In genomic region chr9:133552236-133552635, GRCh38 we compare ENCODE assay signal across 28 cellular contexts. TPM values are rescaled to one million over a fixed set of nuclear protein-coding genes. Genes with fewer than 3 reads are reported as not detected.
"Had no signal": no experiment of that assay in that cellular context is flagged by ENCODE, and none has a peak within 500 bp of the region (broad histone marks: within the 10 kb centered on the region; RNA-seq: fewer than 3 reads in every experiment).

No MANE protein-coding gene starts in this region.

- DNase-seq: Kasumi-1; MM.1S; NCI-H1048; NCI-H1105; NCI-H1436 treated with DMSO at 0.1 percent for 48 hours; NCI-H1694; NCI-H187 treated with DMSO at 0.1 percent for 48 hours; NCI-H2029 treated with DMSO at 0.1 percent for 48 hours; NCI-H2171 treated with DMSO at 0.1 percent for 48 hours; NCI-H226; NCI-H446; NCI-H510A; NCI-H524 treated with DMSO at 0.1 percent for 48 hours; NCI-H69; NK-92 treated with Interleukin-12 subunit alpha and Interleukin-12 subunit beta, amount 100 ng/mL, for 24 hours; PC-3; SHP77 treated with DMSO at 0.1 percent for 48 hours; SJCRH30 had no signal

- H3K27me3 ChIP-seq: SJCRH30 had no signal

- H3K9ac ChIP-seq: KMS-11 had no signal

- H3K4me3 ChIP-seq: K562, SJCRH30, SK-N-MC had no signal

- H3K27ac ChIP-seq: KMS-11, RWPE1, SJCRH30, SK-N-MC had no signal

- H3K4me2 ChIP-seq: KMS-11 had no signal

- ATAC-seq: K562, Panc1, PC-3 had no signal

- H3K9me3 ChIP-seq: SJCRH30 had no signal

RNA-seq across cellular contexts. Expression of gene ADAMTSL2, which starts 17.7 kb away (rescaled TPM):
- total RNA-seq: HT1080; PC-3; T-helper 1 cell treated with Interleukin-12 subunit alpha and Interleukin-12 subunit beta and Interleukin-4 antibody, amounts not matched to agents 30 ng/mL and 1 ng/mL, for 36 hours had no signal
- polyA plus RNA-seq: IgD-negative memory B cell, K562 had no signal

RNA-seq across cellular contexts. Expression of gene MYMK, which starts 27.5 kb away (rescaled TPM):
- total RNA-seq: HT1080; K562; M059J; OCI-LY7; PC-3; T-helper 1 cell treated with Interleukin-12 subunit alpha and Interleukin-12 subunit beta and Interleukin-4 antibody, amounts not matched to agents 30 ng/mL and 1 ng/mL, for 36 hours had no signal
- polyA plus RNA-seq: IgD-negative memory B cell, K562 had no signal

RNA-seq across cellular contexts. Expression of gene FAM163B, which starts 57.0 kb away (rescaled TPM):
- total RNA-seq: HT1080; K562; M059J; PC-3; T-helper 1 cell treated with Interleukin-12 subunit alpha and Interleukin-12 subunit beta and Interleukin-4 antibody, amounts not matched to agents 30 ng/mL and 1 ng/mL, for 36 hours had no signal
- polyA plus RNA-seq: IgD-negative memory B cell, K562 had no signal
